Comparison of ENCODE assay signal across 8 cellular contexts in the genomic region with DNA sequence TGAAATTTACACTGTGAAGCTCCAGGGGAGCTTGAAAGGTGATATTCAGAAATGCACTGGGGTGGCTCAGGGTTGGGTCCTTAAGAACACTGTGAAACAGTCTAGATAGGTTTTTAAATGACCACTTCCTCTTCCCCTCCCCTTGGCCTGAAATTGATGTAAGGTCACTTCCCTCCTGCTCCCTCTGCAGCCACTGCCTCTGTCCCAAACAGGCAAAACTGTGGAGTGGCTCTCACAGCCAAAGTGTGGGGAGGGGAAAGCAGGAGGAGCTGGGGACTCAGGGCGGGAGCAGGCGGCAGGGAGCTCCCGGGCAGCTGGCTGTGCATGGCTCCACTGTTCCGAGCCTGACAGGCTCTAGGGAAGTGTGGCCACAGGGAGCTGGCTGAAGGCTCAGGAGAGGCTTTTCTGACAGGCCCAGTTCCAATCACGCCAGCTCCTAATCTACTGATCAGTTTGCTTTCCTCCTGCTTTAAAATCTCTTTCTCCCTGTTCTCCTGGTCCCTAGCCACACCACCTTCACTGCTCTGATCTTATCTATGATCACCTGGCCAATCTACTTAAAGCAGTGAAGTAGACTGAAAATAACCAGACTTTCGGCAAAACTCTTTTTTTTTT. TPM values are rescaled to one million over a fixed set of nuclear protein-coding genes. Genes with fewer than 3 reads are reported as not detected.
A peak's percentile ranks its signal among the peaks of the same experiment; 100 is the strongest.
DNase-seq lines count a peak whose midpoint lies in the region; ATAC-seq and TF ChIP-seq lines count a peak whose summit lies in the region.

No MANE protein-coding gene starts in this region.

- H3K4me3 ChIP-seq in colonic mucosa (no peak overlapping the region), mucosa of stomach (ENCODE audit: low read length) (no peak overlapping the region)

- H3K9ac ChIP-seq in colonic mucosa (ENCODE audit: low read depth in 2 of 2, low read length in 2 of 2), result peak overlapping the region in 1 of 2 donors; percentile 55
- H3K9ac ChIP-seq in mucosa of stomach (ENCODE audit: low read length), result peak overlapping the region; percentile 48

- H3K4me1 ChIP-seq in colonic mucosa (no peaks in the 10 kb centered on the region), mucosa of stomach (ENCODE audit: control insufficient read depth, insufficient read depth, low read length) (peaks cover 59% of the 10 kb centered on the region)

- no peaks in the 10 kb centered on the region for H3K9me3 ChIP-seq in colonic mucosa
- no peaks in the 10 kb centered on the region for H3K9me3 ChIP-seq in mucosa of stomach (ENCODE audit: control insufficient read depth, low read length)

- peak; percentile 61 for DNase-seq in GM13977 (ENCODE audit: low spot score)
- DNase-seq in LHCN-M2 (ENCODE audit: low read depth), result peak; percentile 53
- peak; percentile 47 for DNase-seq in colonic mucosa
- DNase-seq in NCI-H1436 (lab: John Stamatoyannopoulos, UW), result no peak

- intact Hi-C loops in colonic mucosa (cut with DNase I), result loop anchor here (1.0 to 5.0 kb wide), 2 partner anchors 30 to 70 kb away; no protein-coding TSS in a partner anchor

- H3K27ac ChIP-seq in colonic mucosa, result peak overlapping the region; percentile 49

- ATAC-seq in GM21737 (IDR thresholded peaks at IDR 0.05; ENCODE audit: unreplicated experiment), result no peak
- no peak for ATAC-seq in HG03196 (IDR thresholded peaks at IDR 0.05; ENCODE audit: unreplicated experiment)
- no peak for ATAC-seq in GM19463 (IDR thresholded peaks at IDR 0.05; ENCODE audit: unreplicated experiment)

- TF ChIP-seq CTCF in GM13977 (IDR thresholded peaks at IDR 0.05; ENCODE audit: extremely low read depth, insufficient read depth, missing control alignments), result no peak
- TF ChIP-seq CTCF in colonic mucosa (IDR thresholded peaks at IDR 0.05), result no peak

- H3K27me3 ChIP-seq in colonic mucosa (no peaks in the 10 kb centered on the region), mucosa of stomach (ENCODE audit: control insufficient read depth, insufficient read depth, low read length) (no peaks in the 10 kb centered on the region)

- H3K36me3 ChIP-seq in colonic mucosa (no peaks in the 10 kb centered on the region), mucosa of stomach (ENCODE audit: control insufficient read depth, insufficient read depth, low read length) (no peaks in the 10 kb centered on the region)

- in situ Hi-C loops in GM13977 (cut with MboI; ENCODE audit: low pct_unique_long_range_greater_than_20kb, low sequenced_read_pairs, unreplicated experiment), result loop anchor here (10.0 kb wide), 1 partner anchor 67 kb away; no protein-coding TSS in a partner anchor

RNA-seq across cellular contexts. Expression of a gene that starts 5.1 kb away (rescaled TPM):
- 336 and 492 TPM in 2 replicates for total RNA-seq in LHCN-M2 (2014; rRNA removed)
- polyA plus RNA-seq in LHCN-M2 (2012), result 491 TPM
- total RNA-seq in colonic mucosa, result 100 to 1,000 TPM; 186 to 376 TPM

RNA-seq across cellular contexts. Expression of a gene that starts 26.9 kb away (rescaled TPM):
- 34.7 and 35.0 TPM in 2 replicates for total RNA-seq in LHCN-M2 (2014; rRNA removed)
- 27.1 TPM for polyA plus RNA-seq in LHCN-M2 (2012)
- 10 to 100 TPM; 17.9 to 24.1 TPM for total RNA-seq in colonic mucosa

RNA-seq across cellular contexts. Expression of a gene that starts 43.0 kb away (rescaled TPM):
- total RNA-seq in LHCN-M2 (2014; rRNA removed) (74.8 and 126 TPM in 2 replicates), colonic mucosa (10 to 100 TPM; 13.1 to 21.2 TPM)
- 124 TPM for polyA plus RNA-seq in LHCN-M2 (2012)
